14 cellular contexts compared by ENCODE assay signal in genomic region chr11:114275295-114275694, GRCh38. TPM values are rescaled to one million over a fixed set of nuclear protein-coding genes. Genes with fewer than 3 reads are reported as not detected.
"Had no signal": no experiment of that assay in that cellular context is flagged by ENCODE, and none has a peak within 500 bp of the region (broad histone marks: within the 10 kb centered on the region; RNA-seq: fewer than 3 reads in every experiment).

No MANE protein-coding gene starts in this region.

- H3K4me3 ChIP-seq: breast epithelium, skin epidermis, stomach, thoracic aorta, uterus had no signal

- DNase-seq: activated B cell treated with CpG ODN at 0.5 μM for 24 hours; activated CD4-positive, alpha-beta T cell treated with anti-CD3 and anti-CD28 coated beads, Interleukin-2, amount 10 ng/mL, durations not matched to agents 7 days and 5 days; activated gamma-delta T cell; activated naive CD8-positive, alpha-beta T cell treated with anti-CD3 and anti-CD28 coated beads, Interleukin-2, amount 10 ng/mL, durations not matched to agents 7 days and 5 days; activated T-cell treated with anti-CD3 and anti-CD28 coated beads, Interleukin-2, amount 50 U/mL, for 4 hours; effector CD4-positive, alpha-beta T cell; stomach; T-helper 2 cell; uterus had no signal

- H3K36me3 ChIP-seq: breast epithelium, uterus had no signal

- H3K9me3 Mint-ChIP-seq: activated B cell treated with CpG ODN at 0.5 μM for 24 hours; activated CD4-positive, alpha-beta T cell treated with anti-CD3 and anti-CD28 coated beads, Interleukin-2, amount 10 ng/mL, durations not matched to agents 7 days and 5 days; activated naive CD8-positive, alpha-beta T cell treated with anti-CD3 and anti-CD28 coated beads, Interleukin-2, amount 10 ng/mL, durations not matched to agents 7 days and 5 days; activated T-cell treated with anti-CD3 and anti-CD28 coated beads, Interleukin-2, amount 50 U/mL, for 4 hours; natural killer cell treated with Interleukin-12 subunit alpha and Interleukin-12 subunit beta and Interleukin-15 and Interleukin-18, amount 100 ng/mL, for 72 hours had no signal

- H3K27ac Mint-ChIP-seq: activated B cell treated with CpG ODN at 0.5 μM for 24 hours; activated CD4-positive, alpha-beta T cell treated with anti-CD3 and anti-CD28 coated beads, Interleukin-2, amount 10 ng/mL, durations not matched to agents 7 days and 5 days; activated naive CD8-positive, alpha-beta T cell treated with anti-CD3 and anti-CD28 coated beads, Interleukin-2, amount 10 ng/mL, durations not matched to agents 7 days and 5 days; natural killer cell treated with Interleukin-12 subunit alpha and Interleukin-12 subunit beta and Interleukin-15 and Interleukin-18, amount 100 ng/mL, for 72 hours had no signal

- H3K27me3 ChIP-seq: breast epithelium, uterus had no signal

- H3K4me3 Mint-ChIP-seq: activated B cell treated with CpG ODN at 0.5 μM for 24 hours; activated CD4-positive, alpha-beta T cell treated with anti-CD3 and anti-CD28 coated beads, Interleukin-2, amount 10 ng/mL, durations not matched to agents 7 days and 5 days; activated naive CD8-positive, alpha-beta T cell treated with anti-CD3 and anti-CD28 coated beads, Interleukin-2, amount 10 ng/mL, durations not matched to agents 7 days and 5 days; activated T-cell treated with anti-CD3 and anti-CD28 coated beads, Interleukin-2, amount 50 U/mL, for 4 hours; natural killer cell treated with Interleukin-12 subunit alpha and Interleukin-12 subunit beta and Interleukin-15 and Interleukin-18, amount 100 ng/mL, for 72 hours had no signal

- H3K9me3 ChIP-seq: breast epithelium, stomach, thoracic aorta, uterus had no signal

- H3K4me1 Mint-ChIP-seq: activated B cell treated with CpG ODN at 0.5 μM for 24 hours; activated CD4-positive, alpha-beta T cell treated with anti-CD3 and anti-CD28 coated beads, Interleukin-2, amount 10 ng/mL, durations not matched to agents 7 days and 5 days; activated naive CD8-positive, alpha-beta T cell treated with anti-CD3 and anti-CD28 coated beads, Interleukin-2, amount 10 ng/mL, durations not matched to agents 7 days and 5 days had no signal

- H3K36me3 Mint-ChIP-seq: activated naive CD8-positive, alpha-beta T cell treated with anti-CD3 and anti-CD28 coated beads, Interleukin-2, amount 10 ng/mL, durations not matched to agents 7 days and 5 days; natural killer cell treated with Interleukin-12 subunit alpha and Interleukin-12 subunit beta and Interleukin-15 and Interleukin-18, amount 100 ng/mL, for 72 hours had no signal

- ATAC-seq: activated T-cell treated with anti-CD3 and anti-CD28 coated beads, Interleukin-2, amount 50 U/mL, for 4 hours; natural killer cell treated with Interleukin-12 subunit alpha and Interleukin-12 subunit beta and Interleukin-15 and Interleukin-18, amount 100 ng/mL, for 72 hours had no signal

- H3K4me1 ChIP-seq: breast epithelium, uterus had no signal

- H3K27ac ChIP-seq: breast epithelium, skin epidermis, stomach, thoracic aorta, uterus had no signal

RNA-seq across cellular contexts. Expression of gene NNMT, which starts 20.9 kb away (rescaled TPM):
- total RNA-seq: activated B cell treated with CpG ODN at 0.5 μM for 24 hours; activated CD4-positive, alpha-beta T cell treated with anti-CD3 and anti-CD28 coated beads, Interleukin-2, amount 10 ng/mL, durations not matched to agents 7 days and 5 days; activated CD8-positive, alpha-beta memory T cell treated with anti-CD3 and anti-CD28 coated beads for 36 hours; activated naive CD8-positive, alpha-beta T cell treated with anti-CD3 and anti-CD28 coated beads, Interleukin-2, amount 10 ng/mL, durations not matched to agents 7 days and 5 days; natural killer cell treated with Interleukin-12 subunit alpha and Interleukin-12 subunit beta and Interleukin-15 and Interleukin-18, amount 100 ng/mL, for 72 hours had no signal
